In the genomic region with DNA sequence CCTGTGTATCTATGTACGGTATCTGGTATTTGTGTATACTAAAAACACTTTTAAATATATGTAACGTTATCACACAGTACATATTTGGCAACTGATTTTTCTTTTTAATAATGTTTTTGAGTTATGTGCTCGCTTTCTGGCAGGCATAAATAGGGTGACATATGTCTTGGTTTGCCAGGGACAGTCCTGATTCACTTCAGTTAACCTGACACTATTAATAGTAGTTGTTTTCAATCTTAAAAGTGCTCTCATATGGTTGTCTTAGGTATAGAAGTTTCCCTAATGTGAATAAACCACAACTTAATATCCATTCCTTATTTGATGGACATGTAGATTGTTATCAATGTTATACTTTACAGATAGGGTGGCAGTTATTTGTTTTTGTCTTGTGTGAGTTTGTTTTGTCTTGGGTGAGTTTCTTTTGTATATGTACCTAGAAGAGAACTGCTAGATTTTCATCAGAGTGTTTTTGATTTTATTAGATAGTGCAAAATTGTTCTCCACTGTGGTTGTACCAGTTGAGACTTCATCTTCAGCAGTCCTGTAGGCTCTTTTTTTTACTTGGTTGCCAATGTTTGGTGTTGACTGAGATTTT, we compare ENCODE assay signal across 13 cellular contexts.
A peak's percentile ranks its signal among the peaks of the same experiment; 100 is the strongest.
DNase-seq lines count a peak whose midpoint lies in the region; ATAC-seq lines count a peak whose summit lies in the region.
"Had no signal": no experiment of that assay in that cellular context is flagged by ENCODE, and none has a peak within 500 bp of the region (broad histone marks: within the 10 kb centered on the region; RNA-seq: fewer than 3 reads in every experiment).

No MANE protein-coding gene starts in this region.

- ATAC-seq in GM18502 (IDR thresholded peaks at IDR 0.05; ENCODE audit: poor library complexity, unreplicated experiment) (peak; percentile 52), HG03442 (IDR thresholded peaks at IDR 0.05; ENCODE audit: unreplicated experiment) (peak; percentile 43), GM18520 (IDR thresholded peaks at IDR 0.05; ENCODE audit: unreplicated experiment) (no peak), GM18867 (IDR thresholded peaks at IDR 0.05; ENCODE audit: unreplicated experiment) (no peak)
- ATAC-seq in effector memory CD8-positive, alpha-beta T cell (replicated peaks) = no peak

- H3K36me3 ChIP-seq in BLaER1 = peaks cover 49% of the 10 kb centered on the region
- H3K36me3 ChIP-seq: breast epithelium had no signal

- H3K36me3 Mint-ChIP-seq in effector memory CD8-positive, alpha-beta T cell (ENCODE audit: insufficient read depth) = peaks cover 39% of the 10 kb centered on the region

- peak overlapping the region; percentile 25; the same call in 1 of the 2 replicates for H3K4me2 ChIP-seq in BLaER1

- H3K9ac ChIP-seq in BLaER1 = no peak overlapping the region

- no peak overlapping the region for H3K27ac ChIP-seq in BLaER1
- H3K27ac ChIP-seq: breast epithelium, C4-2B had no signal

- peak overlapping the region; percentile 23 to 36 for H3K4me3 Mint-ChIP-seq in effector memory CD8-positive, alpha-beta T cell
- H3K4me3 Mint-ChIP-seq: T-helper 2 cell treated with Interferon-gamma antibody and Interleukin-4, amounts not matched to agents 5 μg/mL and 100 μg/mL, for 36 hours had no signal

- DNase-seq in effector memory CD8-positive, alpha-beta T cell = no peak
- DNase-seq in HK-2 (ENCODE audit: unreplicated experiment) = no peak
- no peak for DNase-seq in ecto neural progenitor cell (ENCODE audit: low spot score)
- DNase-seq: NCI-H1417 had no signal

- H3K9me3 ChIP-seq in BLaER1 = no peaks in the 10 kb centered on the region
- H3K9me3 ChIP-seq: breast epithelium had no signal

- peak overlapping the region in 1 of 2 donors; percentile 42 for H3K27ac Mint-ChIP-seq in effector memory CD8-positive, alpha-beta T cell
- H3K27ac Mint-ChIP-seq: T-helper 2 cell treated with Interferon-gamma antibody and Interleukin-4, amounts not matched to agents 5 μg/mL and 100 μg/mL, for 36 hours; type B pancreatic cell had no signal

- H3K4me1 Mint-ChIP-seq in effector memory CD8-positive, alpha-beta T cell (ENCODE audit: low read depth in 2 of 2) = peaks cover 53 to 85% of the 10 kb centered on the region in 2 donors

- H3K27me3 Mint-ChIP-seq in effector memory CD8-positive, alpha-beta T cell = no peaks in the 10 kb centered on the region
- H3K27me3 Mint-ChIP-seq: type B pancreatic cell had no signal

- H3K27me3 ChIP-seq in BLaER1 = no peaks in the 10 kb centered on the region
- H3K27me3 ChIP-seq: breast epithelium had no signal

- peaks cover 87% of the 10 kb centered on the region for H3K4me1 ChIP-seq in BLaER1

- H3K4me3 ChIP-seq in BLaER1 = no peak overlapping the region
- H3K4me3 ChIP-seq: breast epithelium had no signal

- H3K9me3 Mint-ChIP-seq in effector memory CD8-positive, alpha-beta T cell = no peaks in the 10 kb centered on the region
- H3K9me3 Mint-ChIP-seq: T-helper 2 cell treated with Interferon-gamma antibody and Interleukin-4, amounts not matched to agents 5 μg/mL and 100 μg/mL, for 36 hours; type B pancreatic cell had no signal

- peaks cover 100% of the 10 kb centered on the region for H4K20me1 ChIP-seq in BLaER1

Comparison
In these comparisons a context has a peak if more than half of its experiments do, and no peak if none do; other contexts are left out.
1. ATAC-seq: peak in GM18502 (single experiment) and HG03442 (single experiment); none in effector memory CD8-positive, alpha-beta T cell (single experiment), GM18520 (single experiment) and GM18867 (single experiment).